ENCODE assay signal across 12 cellular contexts in genomic region chr1:223525957-223526356, GRCh38.
DNase-seq lines count a peak whose midpoint lies in the region; ATAC-seq lines count a peak whose summit lies in the region.
"Had no signal": no experiment of that assay in that cellular context is flagged by ENCODE, and none has a peak within 500 bp of the region (broad histone marks: within the 10 kb centered on the region; RNA-seq: fewer than 3 reads in every experiment).

No MANE protein-coding gene starts in this region.

- H3K4me1 Mint-ChIP-seq in activated naive CD4-positive, alpha-beta T cell treated with anti-CD3 and anti-CD28 coated beads for 36 hours (ENCODE audit: low read depth) = peaks cover 18% of the 10 kb centered on the region

- no peaks in the 10 kb centered on the region for H3K36me3 Mint-ChIP-seq in activated naive CD4-positive, alpha-beta T cell treated with anti-CD3 and anti-CD28 coated beads for 36 hours (ENCODE audit: low read depth)

- H3K27me3 Mint-ChIP-seq in activated naive CD4-positive, alpha-beta T cell treated with anti-CD3 and anti-CD28 coated beads for 36 hours (ENCODE audit: low read depth) = no peaks in the 10 kb centered on the region

- H3K27ac Mint-ChIP-seq in activated naive CD4-positive, alpha-beta T cell treated with anti-CD3 and anti-CD28 coated beads for 36 hours = no peak overlapping the region

- DNase-seq in activated naive CD4-positive, alpha-beta T cell treated with anti-CD3 and anti-CD28 coated beads for 36 hours = peak; percentile 64
- DNase-seq in activated naive CD4-positive, alpha-beta T cell treated with Interleukin-2 at 50 U/mL for 16 hours = no peak
- DNase-seq in stimulated activated naive CD8-positive, alpha-beta T cell treated with anti-CD3 and anti-CD28 coated beads, Interleukin-15, Interleukin-2, amounts not matched to agents 100 U/mL and 50 U/mL, for 24 hours = no peak
- DNase-seq in SKM-1 (lab: John Stamatoyannopoulos, UW; ENCODE audit: unreplicated experiment) (no peak), MG63 (no peak), NCI-H2227 treated with DMSO at 0.1 percent for 48 hours (lab: John Stamatoyannopoulos, UW) (no peak)
- DNase-seq: COR-L47, NCI-H146, NCI-H2081 treated with DMSO at 0.1 percent for 48 hours had no signal

- no peak overlapping the region for H3K4me3 Mint-ChIP-seq in activated naive CD4-positive, alpha-beta T cell treated with anti-CD3 and anti-CD28 coated beads for 36 hours

- peaks cover 10% of the 10 kb centered on the region for H3K9me3 ChIP-seq in MG63

- peaks cover 4% of the 10 kb centered on the region for H3K9me3 Mint-ChIP-seq in activated naive CD4-positive, alpha-beta T cell treated with anti-CD3 and anti-CD28 coated beads for 36 hours

- no peaks in the 10 kb centered on the region for H3K36me3 ChIP-seq in MG63

- CTCF ChIA-PET in activated naive CD4-positive, alpha-beta T cell treated with anti-CD3 and anti-CD28 coated beads for 36 hours (lab: Charles Lee) = interaction anchor here (1.3 kb wide), 1 partner anchor 158 kb away, joined by 3 read pairs; no protein-coding TSS in a partner anchor

- intact Hi-C loops in activated naive CD4-positive, alpha-beta T cell treated with anti-CD3 and anti-CD28 coated beads for 36 hours (cut with micrococcal nuclease) = loop anchor here (1.0 to 5.0 kb wide), 2 partner anchors 11 to 384 kb away; partner anchors contain the start of gene TLR5

- ATAC-seq in GM21619 (IDR thresholded peaks at IDR 0.05; ENCODE audit: unreplicated experiment) (peak; percentile 57), HG03442 (IDR thresholded peaks at IDR 0.05; ENCODE audit: unreplicated experiment) (peak; percentile 60)
- peak; percentile 70 for ATAC-seq in stimulated activated naive CD8-positive, alpha-beta T cell treated with anti-CD3 and anti-CD28 coated beads, Interleukin-15, Interleukin-2, amounts not matched to agents 100 U/mL and 50 U/mL, for 24 hours
- ATAC-seq: A549 had no signal

- H3K4me3 ChIP-seq in MG63 = no peak overlapping the region
- H3K4me3 ChIP-seq: A549 had no signal

- H3K27me3 ChIP-seq in MG63 = no peaks in the 10 kb centered on the region; the same call in 1 of the 2 replicates
